Comparison of ENCODE assay signal across 2 cellular contexts in genomic region chr6:31901415-31901952, GRCh38.
A peak's percentile ranks its signal among the peaks of the same experiment; 100 is the strongest.
TF ChIP-seq lines count a peak whose summit lies in the region.

No MANE protein-coding gene starts in this region.

TF ChIP-seq in A549, 52 proteins besides CTCF, POLR2A, EP300 and RAD21 (continued from another document):
- TF ChIP-seq, protein P1, sequence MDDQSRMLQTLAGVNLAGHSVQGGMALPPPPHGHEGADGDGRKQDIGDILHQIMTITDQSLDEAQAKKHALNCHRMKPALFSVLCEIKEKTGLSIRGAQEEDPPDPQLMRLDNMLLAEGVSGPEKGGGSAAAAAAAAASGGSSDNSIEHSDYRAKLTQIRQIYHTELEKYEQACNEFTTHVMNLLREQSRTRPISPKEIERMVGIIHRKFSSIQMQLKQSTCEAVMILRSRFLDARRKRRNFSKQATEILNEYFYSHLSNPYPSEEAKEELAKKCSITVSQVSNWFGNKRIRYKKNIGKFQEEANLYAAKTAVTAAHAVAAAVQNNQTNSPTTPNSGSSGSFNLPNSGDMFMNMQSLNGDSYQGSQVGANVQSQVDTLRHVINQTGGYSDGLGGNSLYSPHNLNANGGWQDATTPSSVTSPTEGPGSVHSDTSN (IDR thresholded peaks at IDR 0.05): 0 out of 2 replicates have a peak, but pooled peaks have one; percentile 3

TF ChIP-seq in PFSK-1, 5 proteins besides CTCF, POLR2A, EP300 and RAD21:
- no peak for TF ChIP-seq REST (IDR thresholded peaks at IDR 0.05; ENCODE audit: insufficient read depth in 1 of 2, low read depth in 2 of 2, low read length in 2 of 2)
- no peak for TF ChIP-seq POLR2AphosphoS5 (IDR thresholded peaks at IDR 0.05; ENCODE audit: low read depth, low read length)
- TF ChIP-seq FOXP2 (optimal IDR thresholded peaks at IDR 0.05; ENCODE audit: borderline replicate concordance, extremely low read depth, extremely low read length, insufficient read depth): no peak
- TF ChIP-seq TAF1 (IDR thresholded peaks at IDR 0.05; ENCODE audit: borderline replicate concordance, insufficient read depth, low read length): no peak
- TF ChIP-seq SIN3A (IDR thresholded peaks at IDR 0.05; ENCODE audit: borderline replicate concordance, insufficient read depth, low read length): peak; percentile 44; the same call in 1 of the 2 replicates
